ENCODE assay signal across 18 cellular contexts in the genomic region with DNA sequence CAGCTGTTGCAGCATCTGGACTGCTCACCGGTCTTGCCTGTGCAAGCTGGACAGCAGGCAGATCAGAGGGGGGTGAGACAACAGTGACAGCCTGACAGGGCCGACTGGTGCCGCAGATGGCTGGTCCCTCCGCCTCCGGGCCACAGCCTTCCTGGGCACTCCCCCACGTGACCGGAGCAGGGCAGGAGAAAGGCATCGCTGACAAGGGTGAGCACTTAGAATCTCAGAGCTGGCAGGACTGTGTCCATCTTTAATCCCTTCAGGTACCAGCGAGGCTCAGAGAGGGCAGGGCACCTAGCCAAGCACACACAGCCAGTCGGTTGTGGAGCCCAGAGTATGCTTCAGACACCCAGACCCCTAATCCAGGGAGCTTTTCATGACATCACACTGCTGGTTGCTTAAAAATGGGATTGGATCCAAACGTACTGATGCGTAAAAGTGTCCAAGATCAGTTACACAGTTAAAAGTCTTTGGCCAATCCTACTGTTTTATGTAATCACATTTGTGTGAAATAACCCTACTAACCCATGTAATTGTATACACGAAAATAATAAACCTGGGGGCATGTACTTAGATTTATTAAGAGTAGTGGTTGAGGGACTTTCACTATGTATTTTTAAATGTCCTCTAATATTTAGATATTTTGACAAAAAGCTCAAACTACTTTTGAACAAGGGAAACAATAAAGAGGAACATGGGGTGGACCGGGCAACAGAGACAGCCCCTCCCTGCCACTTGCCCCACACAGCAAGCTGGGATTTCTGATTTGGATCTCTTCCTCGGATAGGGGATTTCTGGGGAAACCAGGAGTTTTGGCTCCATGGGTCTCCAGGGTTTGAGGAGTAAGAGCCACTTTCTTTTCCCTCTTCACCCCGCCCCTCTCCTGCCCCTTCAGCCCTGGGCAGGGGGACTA. TPM values are rescaled to one million over a fixed set of nuclear protein-coding genes. Genes with fewer than 3 reads are reported as not detected.
A peak's percentile ranks its signal among the peaks of the same experiment; 100 is the strongest.
DNase-seq lines count a peak whose midpoint lies in the region; ATAC-seq and TF ChIP-seq lines count a peak whose summit lies in the region.
"Had no signal": no experiment of that assay in that cellular context is flagged by ENCODE, and none has a peak within 500 bp of the region (broad histone marks: within the 10 kb centered on the region; RNA-seq: fewer than 3 reads in every experiment).

No MANE protein-coding gene starts in this region.

- H3K27ac Mint-ChIP-seq in H9, result no peak overlapping the region
- no peak overlapping the region for H3K27ac Mint-ChIP-seq in stimulated activated naive CD8-positive, alpha-beta T cell treated with anti-CD3 and anti-CD28 coated beads, Interleukin-15, amount 100 ng/mL, for 72 hours
- H3K27ac Mint-ChIP-seq: activated naive CD8-positive, alpha-beta T cell treated with anti-CD3 and anti-CD28 coated beads, Interleukin-2, amount 10 ng/mL, durations not matched to agents 7 days and 5 days; activated T-cell treated with anti-CD3 and anti-CD28 coated beads, Interleukin-2, amount 50 U/mL, for 24 hours; CD4-positive, alpha-beta T cell had no signal

- H3K4me3 Mint-ChIP-seq in H9, result peak overlapping the region in 1 of 2 experiments; percentile 42; a peak in 2 of 5 replicates
- H3K4me3 Mint-ChIP-seq in stimulated activated naive CD8-positive, alpha-beta T cell treated with anti-CD3 and anti-CD28 coated beads, Interleukin-15, amount 100 ng/mL, for 72 hours, result peak overlapping the region in 1 of 2 donors; percentile 10
- H3K4me3 Mint-ChIP-seq: activated naive CD8-positive, alpha-beta T cell treated with anti-CD3 and anti-CD28 coated beads, Interleukin-2, amount 10 ng/mL, durations not matched to agents 7 days and 5 days; activated T-cell treated with anti-CD3 and anti-CD28 coated beads, Interleukin-2, amount 50 U/mL, for 24 hours; CD4-positive, alpha-beta T cell had no signal

- H3K27me3 Mint-ChIP-seq in H9 (ENCODE audit: low read depth), result peaks cover 84% of the 10 kb centered on the region
- H3K27me3 Mint-ChIP-seq in stimulated activated naive CD8-positive, alpha-beta T cell treated with anti-CD3 and anti-CD28 coated beads, Interleukin-15, amount 100 ng/mL, for 72 hours, result peaks cover 64% of the 10 kb centered on the region

- no peak overlapping the region for H3K4ac ChIP-seq in H9 (ENCODE audit: low read depth, low read length)

- H2AFZ ChIP-seq in H9 (ENCODE audit: low read length), result no peak overlapping the region

- H4K5ac ChIP-seq in H9 (ENCODE audit: insufficient read length, low read depth, low read length), result no peak overlapping the region

- H2BK20ac ChIP-seq in H9 (ENCODE audit: low read depth, low read length, poor library complexity, severe bottlenecking), result no peak overlapping the region

- H3K14ac ChIP-seq in H9 (ENCODE audit: insufficient read depth, low read length), result no peak overlapping the region

- no peak overlapping the region for H2BK120ac ChIP-seq in H9 (ENCODE audit: low read depth, low read length, poor library complexity, severe bottlenecking)

- no peaks in the 10 kb centered on the region for H3K23me2 ChIP-seq in H9 (ENCODE audit: insufficient read length, low read depth, low read length, poor library complexity, severe bottlenecking)

- no peak for TF ChIP-seq POLR2A in esophagus muscularis mucosa (IDR thresholded peaks at IDR 0.05; ENCODE audit: low read depth)
- no peak for TF ChIP-seq POLR2A in gastrocnemius medialis (IDR thresholded peaks at IDR 0.05)

- no peaks in the 10 kb centered on the region for H3K79me2 ChIP-seq in H9 (ENCODE audit: insufficient read depth, low read length)

- H3K27ac ChIP-seq in H9 (ENCODE audit: insufficient read length, low read depth, low read length) (no peak overlapping the region), esophagus muscularis mucosa (replicated peaks in 1 of 4) (no peak overlapping the region), gastrocnemius medialis (no peak overlapping the region)
- H3K27ac ChIP-seq: foreskin keratinocyte, transverse colon had no signal

- no peak overlapping the region for H2AK5ac ChIP-seq in H9 (ENCODE audit: insufficient read length, low read length)

- H3K79me1 ChIP-seq in H9 (ENCODE audit: insufficient read depth, low read depth, low read length, poor library complexity, severe bottlenecking), result no peaks in the 10 kb centered on the region

- H4K20me1 ChIP-seq in H9 (ENCODE audit: control insufficient read depth, insufficient read depth, insufficient read length), result no peaks in the 10 kb centered on the region

- no peaks in the 10 kb centered on the region; a peak in 1 of 5 replicates for H3K9me3 Mint-ChIP-seq in H9
- H3K9me3 Mint-ChIP-seq in stimulated activated naive CD8-positive, alpha-beta T cell treated with anti-CD3 and anti-CD28 coated beads, Interleukin-15, amount 100 ng/mL, for 72 hours, result no peaks in the 10 kb centered on the region
- H3K9me3 Mint-ChIP-seq: activated naive CD8-positive, alpha-beta T cell treated with anti-CD3 and anti-CD28 coated beads, Interleukin-2, amount 10 ng/mL, durations not matched to agents 7 days and 5 days; activated T-cell treated with anti-CD3 and anti-CD28 coated beads, Interleukin-2, amount 50 U/mL, for 24 hours; CD4-positive, alpha-beta T cell had no signal

- no peak for ATAC-seq in stimulated activated naive CD8-positive, alpha-beta T cell treated with anti-CD3 and anti-CD28 coated beads, Interleukin-15, amount 100 ng/mL, for 72 hours
- no peak for ATAC-seq in gastrocnemius medialis
- no peak for ATAC-seq in HG03565 (IDR thresholded peaks at IDR 0.05; ENCODE audit: unreplicated experiment)
- ATAC-seq: foreskin keratinocyte had no signal

- peak overlapping the region; percentile 20 to 38 (median 32) for H3K4me3 ChIP-seq in esophagus muscularis mucosa
- H3K4me3 ChIP-seq in gastrocnemius medialis, result no peak overlapping the region
- H3K4me3 ChIP-seq: transverse colon had no signal

- no peak for DNase-seq in H9
- peak; percentile 81 for DNase-seq in NCI-H82 (lab: John Stamatoyannopoulos, UW)
- no peak for DNase-seq in esophagus muscularis mucosa (ENCODE audit: extremely low spot score)
- peak in 46 of 56 donors; percentile 13 to 81 (median 49) for DNase-seq in nucleus accumbens (lab: John Stamatoyannopoulos, UW)
- DNase-seq in stimulated activated naive CD8-positive, alpha-beta T cell treated with anti-CD3 and anti-CD28 coated beads, Interleukin-15, amount 100 ng/mL, for 72 hours, result no peak
- no peak for DNase-seq in gastrocnemius medialis
- DNase-seq: activated naive CD8-positive, alpha-beta T cell treated with anti-CD3 and anti-CD28 coated beads, Interleukin-2, amount 10 ng/mL, durations not matched to agents 7 days and 5 days; activated T-cell treated with anti-CD3 and anti-CD28 coated beads, Interleukin-2, amount 50 U/mL, for 24 hours; CD4-positive, alpha-beta T cell; foreskin keratinocyte; KBM-7; mesenchymal stem cell; NCI-H345; PC-3; stimulated activated CD4-positive, alpha-beta T cell treated with anti-CD3 and anti-CD28 coated beads, Interleukin-2, amount 100 ng/mL, for 48 hours; stimulated activated CD8-positive, alpha-beta memory T cell treated with anti-CD3 and anti-CD28 coated beads, Interleukin-4, amount 100 ng/mL, for 48 hours; transverse colon had no signal

- H2BK5ac ChIP-seq in H9 (ENCODE audit: insufficient read length, low read length), result no peak overlapping the region

- in situ Hi-C loops in gastrocnemius medialis (cut with MboI; ENCODE audit: low sequenced_read_pairs in 4 of 4), result no loop called here

- no peak overlapping the region for H3T11ph ChIP-seq in H9 (ENCODE audit: low read length)

- H3K36me3 ChIP-seq in esophagus muscularis mucosa, result no peaks in the 10 kb centered on the region
- no peaks in the 10 kb centered on the region for H3K36me3 ChIP-seq in gastrocnemius medialis
- H3K36me3 ChIP-seq: transverse colon had no signal

- H2BK15ac ChIP-seq in H9 (ENCODE audit: low read depth, low read length), result no peak overlapping the region

- peaks cover 35 to 37% of the 10 kb centered on the region in 2 experiments for H3K4me1 Mint-ChIP-seq in H9
- H3K4me1 Mint-ChIP-seq in stimulated activated naive CD8-positive, alpha-beta T cell treated with anti-CD3 and anti-CD28 coated beads, Interleukin-15, amount 100 ng/mL, for 72 hours, result no peaks in the 10 kb centered on the region
- H3K4me1 Mint-ChIP-seq: activated naive CD8-positive, alpha-beta T cell treated with anti-CD3 and anti-CD28 coated beads, Interleukin-2, amount 10 ng/mL, durations not matched to agents 7 days and 5 days had no signal

- WGBS in H9 (ENCODE audit: extremely low coverage, insufficient read length, low lambda C conversion rate), result no CpG with 5 or more reads among the region's 16 CpGs
- WGBS in esophagus muscularis mucosa, result 56% methylated on average over 11 of the region's 16 CpGs

- TF ChIP-seq EP300 in esophagus muscularis mucosa (IDR thresholded peaks at IDR 0.05), result no peak

- no peak overlapping the region for H3K23ac ChIP-seq in H9 (ENCODE audit: insufficient read length, low read depth, low read length)

- no peaks in the 10 kb centered on the region for H3K9me3 ChIP-seq in H9 (ENCODE audit: control insufficient read depth, low read depth, low read length)
- H3K9me3 ChIP-seq in esophagus muscularis mucosa, result no peaks in the 10 kb centered on the region
- H3K9me3 ChIP-seq in gastrocnemius medialis, result no peaks in the 10 kb centered on the region
- H3K9me3 ChIP-seq: transverse colon had no signal

- no peak overlapping the region for H2BK12ac ChIP-seq in H9 (ENCODE audit: insufficient read length, low read depth, low read length)

- no peak for TF ChIP-seq CTCF in H9 (conservative IDR thresholded peaks at IDR 0.05)
- TF ChIP-seq CTCF in esophagus muscularis mucosa (IDR thresholded peaks at IDR 0.05), result no peak
- no peak for TF ChIP-seq CTCF in gastrocnemius medialis (IDR thresholded peaks at IDR 0.05 in 4 of 5, conservative IDR thresholded peaks at IDR 0.05 in 1 of 5)

- no peaks in the 10 kb centered on the region for H3K36me3 Mint-ChIP-seq in H9 (ENCODE audit: insufficient read depth in 1 of 3, low read depth in 3 of 3)
- H3K36me3 Mint-ChIP-seq: activated naive CD8-positive, alpha-beta T cell treated with anti-CD3 and anti-CD28 coated beads, Interleukin-2, amount 10 ng/mL, durations not matched to agents 7 days and 5 days had no signal

- peak overlapping the region; percentile 32 for H3K4me2 ChIP-seq in H9 (ENCODE audit: insufficient read depth, insufficient read length, low read length)

- intact Hi-C loops in esophagus muscularis mucosa (cut with DNase I), result no loop called here
- intact Hi-C loops in gastrocnemius medialis (cut with DNase I; ENCODE audit: low total_unique reads), result no loop called here

- H4K8ac ChIP-seq in H9 (replicated peaks; ENCODE audit: insufficient read length, low read depth, low read length), result no peak overlapping the region

- H3K4me1 ChIP-seq in H9 (ENCODE audit: insufficient read depth, low read length), result peaks cover 12% of the 10 kb centered on the region; the same call in 1 of the 2 replicates
- peaks cover 0 to 19% (median 16%) of the 10 kb centered on the region in 4 donors for H3K4me1 ChIP-seq in esophagus muscularis mucosa
- H3K4me1 ChIP-seq in gastrocnemius medialis, result no peaks in the 10 kb centered on the region
- H3K4me1 ChIP-seq: foreskin keratinocyte had no signal

- no peak overlapping the region for H3K9ac ChIP-seq in H9 (ENCODE audit: extremely low read depth, insufficient read length, low read length)

- no peak overlapping the region for H3K18ac ChIP-seq in H9 (ENCODE audit: insufficient read length, low read depth, low read length)

- no peak overlapping the region for H3K56ac ChIP-seq in H9 (ENCODE audit: insufficient read length, low read depth, low read length)

- no peaks in the 10 kb centered on the region; the same call in 1 of the 2 replicates for H3K27me3 ChIP-seq in H9 (ENCODE audit: insufficient read depth, low read length)
- H3K27me3 ChIP-seq in esophagus muscularis mucosa, result peaks cover 0 to 57% (median 14%) of the 10 kb centered on the region in 4 donors
- H3K27me3 ChIP-seq in gastrocnemius medialis, result peaks cover 37 to 48% (median 40%) of the 10 kb centered on the region in 3 donors

- no peak overlapping the region for H4K91ac ChIP-seq in H9 (ENCODE audit: insufficient read length, low read depth, low read length)

RNA-seq across cellular contexts. Expression of a gene that starts 0.8 kb away (rescaled TPM):
- 0.42 and 0.88 TPM in 2 replicates for total RNA-seq in H9 (2021)
- total RNA-seq in esophagus muscularis mucosa, result 1 to 10 TPM; 1.9 to 6.2 (median 2.9) TPM
- total RNA-seq in gastrocnemius medialis, result not detected
- total RNA-seq: activated naive CD8-positive, alpha-beta T cell treated with anti-CD3 and anti-CD28 coated beads, Interleukin-2, amount 10 ng/mL, durations not matched to agents 7 days and 5 days; CD4-positive, alpha-beta T cell; foreskin keratinocyte had no signal

RNA-seq across cellular contexts. Expression of a gene that starts 42.0 kb away (rescaled TPM):
- total RNA-seq in H9 (2021) (2.8 and 3.0 TPM in 2 replicates), esophagus muscularis mucosa (1 to 10 TPM in 3 of 4 donors, under 1 TPM in 1; 0.99 to 2.1 (median 1.2) TPM), gastrocnemius medialis (1 to 10 TPM; 3.3 to 6.1 (median 4.7) TPM)

Comparison
In these comparisons a context has a peak if more than half of its experiments do, and no peak if none do; other contexts are left out.
1. DNase-seq: peak in NCI-H82 (single experiment) and nucleus accumbens (46 of 56); none in H9 (single experiment), esophagus muscularis mucosa (single experiment), stimulated activated naive CD8-positive, alpha-beta T cell treated with anti-CD3 and anti-CD28 coated beads, Interleukin-15, amount 100 ng/mL, for 72 hours (0 of 2) and gastrocnemius medialis (0 of 2).
2. H3K4me3 ChIP-seq: peak in esophagus muscularis mucosa (4 of 4); none in gastrocnemius medialis (0 of 4).